12 cellular contexts compared by ENCODE assay signal in the genomic region with DNA sequence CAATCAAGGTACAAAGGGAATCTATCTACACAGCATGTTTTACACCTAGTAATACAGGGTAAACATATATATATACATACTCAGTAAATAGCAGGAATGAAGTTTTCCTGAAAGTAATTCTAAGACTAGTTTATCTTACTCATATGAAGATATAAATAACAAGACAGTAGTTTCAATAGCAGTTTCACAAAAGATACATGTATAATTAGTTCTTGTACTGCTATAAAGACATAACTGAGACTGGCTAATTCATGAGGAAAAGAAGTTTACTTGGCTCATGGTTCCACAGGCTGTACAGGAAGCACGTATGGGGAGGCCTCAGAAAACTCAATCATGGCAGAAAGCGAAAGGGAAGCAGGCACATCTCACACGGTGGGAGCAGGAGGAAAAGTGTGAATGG. TPM values are rescaled to one million over a fixed set of nuclear protein-coding genes. Genes with fewer than 3 reads are reported as not detected.
A peak's percentile ranks its signal among the peaks of the same experiment; 100 is the strongest.
DNase-seq lines count a peak whose midpoint lies in the region; ATAC-seq lines count a peak whose summit lies in the region.
"Had no signal": no experiment of that assay in that cellular context is flagged by ENCODE, and none has a peak within 500 bp of the region (broad histone marks: within the 10 kb centered on the region; RNA-seq: fewer than 3 reads in every experiment).

No MANE protein-coding gene starts in this region.

- H3K4me1 Mint-ChIP-seq in activated naive CD4-positive, alpha-beta T cell treated with anti-CD3 and anti-CD28 coated beads for 36 hours (ENCODE audit: low read depth), result peaks cover 48% of the 10 kb centered on the region
- peaks cover 26 to 59% (median 46%) of the 10 kb centered on the region in 3 donors for H3K4me1 Mint-ChIP-seq in naive B cell

- no peaks in the 10 kb centered on the region for H3K27me3 Mint-ChIP-seq in activated naive CD4-positive, alpha-beta T cell treated with anti-CD3 and anti-CD28 coated beads for 36 hours (ENCODE audit: low read depth)
- no peaks in the 10 kb centered on the region for H3K27me3 Mint-ChIP-seq in naive B cell

- peaks cover 18% of the 10 kb centered on the region for H3K36me3 Mint-ChIP-seq in activated naive CD4-positive, alpha-beta T cell treated with anti-CD3 and anti-CD28 coated beads for 36 hours (ENCODE audit: low read depth)
- peaks cover 11% of the 10 kb centered on the region in 2 donors for H3K36me3 Mint-ChIP-seq in naive B cell

- peak overlapping the region; percentile 1 for H3K27ac Mint-ChIP-seq in activated naive CD4-positive, alpha-beta T cell treated with anti-CD3 and anti-CD28 coated beads for 36 hours
- peak overlapping the region in 4 of 6 donors; percentile 5 to 85 (median 18) for H3K27ac Mint-ChIP-seq in naive B cell

- H3K4me3 Mint-ChIP-seq in activated naive CD4-positive, alpha-beta T cell treated with anti-CD3 and anti-CD28 coated beads for 36 hours, result no peak overlapping the region
- H3K4me3 Mint-ChIP-seq in naive B cell, result no peak overlapping the region

- intact Hi-C loops in activated naive CD4-positive, alpha-beta T cell treated with anti-CD3 and anti-CD28 coated beads for 36 hours (cut with micrococcal nuclease), result loop anchor here (5.0 kb wide), 1 partner anchor 234 kb away; no protein-coding TSS in a partner anchor

- CTCF ChIA-PET in activated naive CD4-positive, alpha-beta T cell treated with anti-CD3 and anti-CD28 coated beads for 36 hours (lab: Charles Lee), result interaction anchor here (1.2 kb wide), 1 partner anchor 30 kb away, joined by 3 read pairs; no protein-coding TSS in a partner anchor

- no peaks in the 10 kb centered on the region for H3K9me3 Mint-ChIP-seq in activated naive CD4-positive, alpha-beta T cell treated with anti-CD3 and anti-CD28 coated beads for 36 hours
- H3K9me3 Mint-ChIP-seq in naive B cell, result peaks cover 0 to 2% (median 0%) of the 10 kb centered on the region in 7 donors

- no peak for DNase-seq in activated naive CD4-positive, alpha-beta T cell treated with anti-CD3 and anti-CD28 coated beads for 36 hours
- no peak for DNase-seq in activated naive CD4-positive, alpha-beta T cell treated with Interleukin-2 at 50 U/mL for 16 hours
- DNase-seq in naive B cell (no peak), NCI-H226 (no peak), NCI-H2107 (lab: John Stamatoyannopoulos, UW) (no peak)
- DNase-seq in stimulated activated CD4-positive, alpha-beta T cell treated with anti-CD3 and anti-CD28 coated beads, Interleukin-4, amount 100 ng/mL, for 1 hour, result no peak
- DNase-seq: KBM-7, mesendoderm, NCI-H1417, OCI-M1 had no signal

- ATAC-seq in GM19395 (IDR thresholded peaks at IDR 0.05; ENCODE audit: unreplicated experiment), result peak; percentile 75
- peak; percentile 62 for ATAC-seq in HG03442 (IDR thresholded peaks at IDR 0.05; ENCODE audit: unreplicated experiment)
- ATAC-seq in naive B cell (ENCODE audit: low read depth in 2 of 2), result no peak

RNA-seq across cellular contexts. Expression of a gene that starts 16.9 kb away (rescaled TPM):
- total RNA-seq in activated naive CD4-positive, alpha-beta T cell treated with anti-CD3 and anti-CD28 coated beads for 36 hours, result 10 to 100 TPM; 15.9 to 17.4 TPM
- 10 to 100 TPM; 11.7 to 32.8 (median 25.3) TPM for polyA plus RNA-seq in naive B cell (ENCODE audit: low read depth in 6 of 6)

RNA-seq across cellular contexts. Expression of a gene that starts 17.1 kb away (rescaled TPM):
- total RNA-seq in activated naive CD4-positive, alpha-beta T cell treated with anti-CD3 and anti-CD28 coated beads for 36 hours, result 10 to 100 TPM; 33.8 to 36.1 TPM
- 10 to 100 TPM; 34.4 to 68.4 (median 38.8) TPM for polyA plus RNA-seq in naive B cell (ENCODE audit: low read depth in 6 of 6)

Comparison
In these comparisons a context has a peak if more than half of its experiments do, and no peak if none do; other contexts are left out.
1. ATAC-seq: peak in GM19395 (single experiment) and HG03442 (single experiment); none in naive B cell (0 of 2).